16 cellular contexts compared by ENCODE assay signal in the genomic region with DNA sequence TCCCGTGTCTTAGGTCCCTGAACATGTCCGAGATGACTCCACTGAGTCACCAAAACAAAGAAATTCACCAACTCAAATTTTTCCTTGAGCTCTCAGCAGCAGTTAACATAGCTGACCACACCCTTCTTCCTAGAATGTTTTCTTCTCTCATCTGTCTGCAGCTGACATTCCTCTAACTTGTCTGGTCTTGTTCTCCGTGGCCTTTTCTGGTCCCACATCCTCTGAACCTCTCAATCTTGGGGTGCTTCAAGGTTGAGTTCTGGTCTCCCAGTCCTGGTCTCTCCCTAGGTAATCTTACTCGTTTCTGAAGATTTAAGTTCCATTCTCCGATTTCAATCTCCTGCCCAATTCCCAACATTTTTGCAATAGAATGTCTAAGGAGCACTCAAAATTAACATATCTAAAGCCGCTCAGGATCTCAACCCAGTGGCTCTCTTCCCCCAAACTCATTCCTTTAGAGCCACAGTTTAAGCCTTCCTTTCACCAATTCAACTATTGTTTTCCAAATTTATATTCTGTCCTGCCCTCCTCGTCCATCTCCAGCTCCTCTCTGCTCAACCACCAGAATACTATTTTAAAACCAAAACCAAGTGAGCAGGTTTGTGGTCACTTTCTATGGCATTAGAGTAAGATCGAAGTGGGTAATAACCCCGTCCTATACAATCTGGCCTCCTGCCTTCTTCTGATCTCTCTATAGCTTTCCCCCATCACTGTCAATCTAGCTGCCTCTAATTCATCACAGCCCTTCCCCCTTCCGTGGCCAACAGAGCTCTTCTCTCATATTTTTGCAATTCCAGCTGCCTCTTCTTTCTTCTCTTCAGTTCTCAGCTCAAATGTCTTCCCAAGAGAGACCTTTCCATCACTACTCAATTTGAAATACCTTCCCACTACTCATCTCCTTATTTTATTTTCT. TPM values are rescaled to one million over a fixed set of nuclear protein-coding genes. Genes with fewer than 3 reads are reported as not detected.
DNase-seq lines count a peak whose midpoint lies in the region; ATAC-seq and TF ChIP-seq lines count a peak whose summit lies in the region.
"Had no signal": no experiment of that assay in that cellular context is flagged by ENCODE, and none has a peak within 500 bp of the region (broad histone marks: within the 10 kb centered on the region; RNA-seq: fewer than 3 reads in every experiment).

No MANE protein-coding gene starts in this region.

- in situ Hi-C loops in brain microvascular endothelial cell (cut with HindIII; ENCODE audit: low pct_ligation_motif_present, low sequenced_read_pairs): no loop called here

- H3K27ac ChIP-seq in breast epithelium: no peak overlapping the region
- H3K27ac ChIP-seq in brain microvascular endothelial cell: no peak overlapping the region
- no peak overlapping the region for H3K27ac ChIP-seq in sigmoid colon
- H3K27ac ChIP-seq: 22Rv1, gastroesophageal sphincter, lower lobe of right lung, spleen, suprapubic skin had no signal

- peaks cover 10% of the 10 kb centered on the region for H3K36me3 Mint-ChIP-seq in MCF 10A (ENCODE audit: insufficient read depth, unreplicated experiment)

- H3K4me3 Mint-ChIP-seq in MCF 10A (ENCODE audit: unreplicated experiment): peak overlapping the region; percentile 57

- no peak for TF ChIP-seq EP300 in sigmoid colon (IDR thresholded peaks at IDR 0.05)

- no peaks in the 10 kb centered on the region for H3K9me3 Mint-ChIP-seq in MCF 10A (ENCODE audit: unreplicated experiment)

- POLR2A ChIA-PET in MCF 10A (lab: Yijun Ruan, JAX): interaction anchor here (0.8 to 1.1 kb wide), 3 partner anchors 11 to 113 kb away, joined by 3 to 6 read pairs (median 3); no protein-coding TSS in a partner anchor

- H3K36me3 ChIP-seq in breast epithelium (no peaks in the 10 kb centered on the region), brain microvascular endothelial cell (replicated peaks) (no peaks in the 10 kb centered on the region), iPS-15b (ENCODE audit: control insufficient read depth, insufficient read depth, low read length) (peaks cover 10% of the 10 kb centered on the region), sigmoid colon (no peaks in the 10 kb centered on the region)
- H3K36me3 ChIP-seq: gastroesophageal sphincter, lower lobe of right lung, MG63, spleen, suprapubic skin had no signal

- TSS peak; percentile 93 for BruUV-seq in MCF 10A (replicated peaks; lab: Mats Ljungman, UMichigan)

- DNase-seq in MCF 10A (ENCODE audit: unreplicated experiment): peak; percentile 57
- no peak for DNase-seq in breast epithelium (ENCODE audit: low spot score in 2 of 2)
- DNase-seq in brain microvascular endothelial cell: peak; percentile 38
- DNase-seq in sigmoid colon: no peak
- no peak for DNase-seq in C1 segment of cervical spinal cord (lab: John Stamatoyannopoulos, UW)
- DNase-seq: dermis blood vessel endothelial cell, lower lobe of right lung, MG63, spleen had no signal

- intact Hi-C loops in MCF 10A (cut with micrococcal nuclease) (loop anchor here (5.0 to 10.0 kb wide), 2 partner anchors 86 to 1017 kb away; no protein-coding TSS in a partner anchor), breast epithelium (cut with DNase I; ENCODE audit: low total_unique reads) (no loop called here), sigmoid colon (cut with DNase I) (no loop called here)

- WGBS in sigmoid colon, 2 donors: 50 to 61% methylated on average over 10 of the region's 10 CpGs

- no peak for TF ChIP-seq CTCF in MCF 10A (IDR thresholded peaks at IDR 0.05; ENCODE audit: unreplicated experiment)
- no peak for TF ChIP-seq CTCF in breast epithelium (IDR thresholded peaks at IDR 0.05)
- TF ChIP-seq CTCF in brain microvascular endothelial cell (IDR thresholded peaks at IDR 0.05; ENCODE audit: low read depth, low read length, missing control alignments): no peak
- TF ChIP-seq CTCF in sigmoid colon (IDR thresholded peaks at IDR 0.05): no peak

- H3K9ac ChIP-seq in iPS-15b (ENCODE audit: low read depth, low read length): peak overlapping the region; percentile 62

- no peaks in the 10 kb centered on the region for H3K27me3 ChIP-seq in breast epithelium
- no peaks in the 10 kb centered on the region for H3K27me3 ChIP-seq in brain microvascular endothelial cell (replicated peaks)
- no peaks in the 10 kb centered on the region for H3K27me3 ChIP-seq in iPS-15b (ENCODE audit: control insufficient read depth, insufficient read depth, low read length)
- no peaks in the 10 kb centered on the region for H3K27me3 ChIP-seq in sigmoid colon
- H3K27me3 ChIP-seq: gastroesophageal sphincter, MG63, spleen, suprapubic skin had no signal

- no peak overlapping the region for H3K4me3 ChIP-seq in breast epithelium
- no peak overlapping the region for H3K4me3 ChIP-seq in brain microvascular endothelial cell (ENCODE audit: low read depth, low read length)
- peak overlapping the region; percentile 45 for H3K4me3 ChIP-seq in iPS-15b (ENCODE audit: low read depth, low read length)
- H3K4me3 ChIP-seq in sigmoid colon: no peak overlapping the region
- H3K4me3 ChIP-seq: gastroesophageal sphincter, lower lobe of right lung, MG63, spleen, suprapubic skin had no signal

- CTCF ChIA-PET in MCF 10A (lab: Yijun Ruan, JAX): interaction anchor here (0.6 to 0.7 kb wide), 2 partner anchors 114 to 516 kb away, joined by 3 to 4 read pairs; no protein-coding TSS in a partner anchor

- no peaks in the 10 kb centered on the region for H3K4me1 ChIP-seq in breast epithelium
- peaks cover 23% of the 10 kb centered on the region for H3K4me1 ChIP-seq in iPS-15b (ENCODE audit: control insufficient read depth, insufficient read depth, low read length)
- H3K4me1 ChIP-seq in sigmoid colon: no peaks in the 10 kb centered on the region
- H3K4me1 ChIP-seq: gastroesophageal sphincter, lower lobe of right lung, spleen, suprapubic skin had no signal

- H3K9me3 ChIP-seq in breast epithelium (no peaks in the 10 kb centered on the region), iPS-15b (ENCODE audit: control insufficient read depth, insufficient read depth, low read length) (no peaks in the 10 kb centered on the region), sigmoid colon (peaks cover 0 to 6% (median 0%) of the 10 kb centered on the region in 4 donors)
- H3K9me3 ChIP-seq: gastroesophageal sphincter, MG63, suprapubic skin had no signal

- peak overlapping the region; percentile 86 for H3K27ac Mint-ChIP-seq in MCF 10A (ENCODE audit: low read depth, unreplicated experiment)

- no peaks in the 10 kb centered on the region for H3K27me3 Mint-ChIP-seq in MCF 10A (ENCODE audit: insufficient read depth, unreplicated experiment)

- ATAC-seq in GM18498 (IDR thresholded peaks at IDR 0.05; ENCODE audit: unreplicated experiment) (no peak), HG03280 (IDR thresholded peaks at IDR 0.05; ENCODE audit: unreplicated experiment) (no peak)
- ATAC-seq: gastroesophageal sphincter, lower lobe of right lung had no signal

- TF ChIP-seq POLR2A in breast epithelium (IDR thresholded peaks at IDR 0.05): no peak
- TF ChIP-seq POLR2A in sigmoid colon (IDR thresholded peaks at IDR 0.05): no peak

- peaks cover 41% of the 10 kb centered on the region for H3K4me1 Mint-ChIP-seq in MCF 10A (ENCODE audit: insufficient read depth, unreplicated experiment)

RNA-seq across cellular contexts. Expression of a gene that starts 1.2 kb away (rescaled TPM):
- total RNA-seq in MCF 10A (2022): 4.9 and 6.7 TPM in 2 replicates
- total RNA-seq in breast epithelium: not detected
- not detected for total RNA-seq in sigmoid colon
- not detected for polyA plus RNA-seq in sigmoid colon
- total RNA-seq: lower lobe of right lung, spleen, suprapubic skin had no signal
- polyA plus RNA-seq: spleen had no signal

RNA-seq across cellular contexts. Expression of a gene that starts 31.1 kb away (rescaled TPM):
- total RNA-seq in MCF 10A (2022) (not detected in 2 replicates), breast epithelium (not detected), sigmoid colon (not detected)
- not detected for polyA plus RNA-seq in sigmoid colon
- total RNA-seq: dermis blood vessel endothelial cell, gastroesophageal sphincter, lower lobe of right lung, spleen, suprapubic skin had no signal
- polyA plus RNA-seq: adipose tissue, spleen had no signal

Comparison
In these comparisons a context has a peak if more than half of its experiments do, and no peak if none do; other contexts are left out.
1. DNase-seq: peak in MCF 10A (single experiment) and brain microvascular endothelial cell (single experiment); none in breast epithelium (0 of 2), sigmoid colon (single experiment) and C1 segment of cervical spinal cord (0 of 14).